Comparison of ENCODE assay signal across 8 cellular contexts in genomic region chr5:138465288-138466057, GRCh38. TPM values are rescaled to one million over a fixed set of nuclear protein-coding genes. Genes with fewer than 3 reads are reported as not detected.
DNase-seq lines count a peak whose midpoint lies in the region; ATAC-seq and TF ChIP-seq lines count a peak whose summit lies in the region.

TSS of gene EGR1 (plus strand) at chr5:138465479. CDS start at chr5:138465762, 283 bp downstream.

- H4K20me1 ChIP-seq in BLaER1 treated with 17β-estradiol and CSF1 and Interleukin-3, amounts not matched to agents 10 nM and 100 nM = peaks cover 36 to 52% (median 51%) of the 10 kb centered on the region in 11 experiments

- TF ChIP-seq CTCF in coronary artery (IDR thresholded peaks at IDR 0.05) = no peak
- no peak for TF ChIP-seq CTCF in left lung (IDR thresholded peaks at IDR 0.05)

- peak; percentile 51 for ATAC-seq in GM19328 (IDR thresholded peaks at IDR 0.05; ENCODE audit: unreplicated experiment)
- peak; percentile 58 for ATAC-seq in HG03460 (IDR thresholded peaks at IDR 0.05; ENCODE audit: unreplicated experiment)
- ATAC-seq in left lung = peak; percentile 71

- H3K4me1 ChIP-seq in BLaER1 treated with 17β-estradiol and CSF1 and Interleukin-3, amounts not matched to agents 10 nM and 100 nM = peaks cover 50 to 59% (median 55%) of the 10 kb centered on the region in 10 experiments
- peaks cover 24 to 42% of the 10 kb centered on the region in 2 donors for H3K4me1 ChIP-seq in left lung

- H3K36me3 ChIP-seq in BLaER1 treated with 17β-estradiol and CSF1 and Interleukin-3, amounts not matched to agents 10 nM and 100 nM = peaks cover 13 to 37% (median 31%) of the 10 kb centered on the region in 11 experiments
- peaks cover 0 to 18% of the 10 kb centered on the region in 2 donors for H3K36me3 ChIP-seq in left lung

- H3K27ac ChIP-seq in BLaER1 treated with 17β-estradiol and CSF1 and Interleukin-3, amounts not matched to agents 10 nM and 100 nM = peak within 1 kb of the TSS; percentile 88 to 95 (median 93)
- H3K27ac ChIP-seq in coronary artery (peak within 1 kb of the TSS; percentile 99), left lung (peak within 1 kb of the TSS; percentile 95 to 99)

- peak within 1 kb of the TSS; percentile 72 to 96 (median 84) for H3K4me3 ChIP-seq in BLaER1 treated with 17β-estradiol and CSF1 and Interleukin-3, amounts not matched to agents 10 nM and 100 nM
- peak within 1 kb of the TSS; percentile 87 for H3K4me3 ChIP-seq in coronary artery
- peak within 1 kb of the TSS; percentile 84 for H3K4me3 ChIP-seq in left lung

- peaks cover 0 to 8% (median 0%) of the 10 kb centered on the region in 11 experiments; a peak in 1 of 22 replicates for H3K9me3 ChIP-seq in BLaER1 treated with 17β-estradiol and CSF1 and Interleukin-3, amounts not matched to agents 10 nM and 100 nM (replicated peaks in 1 of 11)
- no peaks in the 10 kb centered on the region for H3K9me3 ChIP-seq in left lung

- intact Hi-C loops in left lung (cut with DNase I) = no loop called here

- DNase-seq in NCI-H69 (lab: John Stamatoyannopoulos, UW) = peak; percentile 97
- peak; percentile 95 for DNase-seq in activated CD4-positive, alpha-beta T cell treated with anti-CD3 and anti-CD28 coated beads, Interleukin-2, amount 50 U/mL, for 1 hour
- DNase-seq in coronary artery (ENCODE audit: low spot score) = peak; percentile 97
- DNase-seq in left lung = peak; percentile 95
- DNase-seq in stimulated activated CD4-positive, alpha-beta T cell treated with anti-CD3 and anti-CD28 coated beads, Interleukin-2, amount 100 ng/mL, for 4 hours (ENCODE audit: low read depth) = peak; percentile 95

- peak within 1 kb of the TSS; percentile 82 to 98 (median 97) for H3K4me2 ChIP-seq in BLaER1 treated with 17β-estradiol and CSF1 and Interleukin-3, amounts not matched to agents 10 nM and 100 nM

- peak within 1 kb of the TSS; percentile 85 to 97 (median 90) for H3K9ac ChIP-seq in BLaER1 treated with 17β-estradiol and CSF1 and Interleukin-3, amounts not matched to agents 10 nM and 100 nM

- H3K27me3 ChIP-seq in BLaER1 treated with 17β-estradiol and CSF1 and Interleukin-3, amounts not matched to agents 10 nM and 100 nM = peaks cover 0 to 16% (median 0%) of the 10 kb centered on the region in 11 experiments; a peak in 5 of 22 replicates
- peaks cover 0 to 8% of the 10 kb centered on the region in 2 donors for H3K27me3 ChIP-seq in left lung

RNA-seq across cellular contexts. Expression of gene EGR1, which starts in this region (rescaled TPM):
- total RNA-seq in left lung = 10 to 100 TPM; 42.3 to 92.6 TPM

Comparison
In these comparisons a context has a peak if more than half of its experiments do, and no peak if none do; other contexts are left out.
1. Peak in every context shown above with its lines: DNase-seq, ATAC-seq, H3K4me3 ChIP-seq and H3K27ac ChIP-seq.